9 cellular contexts compared by ENCODE assay signal in the genomic region with DNA sequence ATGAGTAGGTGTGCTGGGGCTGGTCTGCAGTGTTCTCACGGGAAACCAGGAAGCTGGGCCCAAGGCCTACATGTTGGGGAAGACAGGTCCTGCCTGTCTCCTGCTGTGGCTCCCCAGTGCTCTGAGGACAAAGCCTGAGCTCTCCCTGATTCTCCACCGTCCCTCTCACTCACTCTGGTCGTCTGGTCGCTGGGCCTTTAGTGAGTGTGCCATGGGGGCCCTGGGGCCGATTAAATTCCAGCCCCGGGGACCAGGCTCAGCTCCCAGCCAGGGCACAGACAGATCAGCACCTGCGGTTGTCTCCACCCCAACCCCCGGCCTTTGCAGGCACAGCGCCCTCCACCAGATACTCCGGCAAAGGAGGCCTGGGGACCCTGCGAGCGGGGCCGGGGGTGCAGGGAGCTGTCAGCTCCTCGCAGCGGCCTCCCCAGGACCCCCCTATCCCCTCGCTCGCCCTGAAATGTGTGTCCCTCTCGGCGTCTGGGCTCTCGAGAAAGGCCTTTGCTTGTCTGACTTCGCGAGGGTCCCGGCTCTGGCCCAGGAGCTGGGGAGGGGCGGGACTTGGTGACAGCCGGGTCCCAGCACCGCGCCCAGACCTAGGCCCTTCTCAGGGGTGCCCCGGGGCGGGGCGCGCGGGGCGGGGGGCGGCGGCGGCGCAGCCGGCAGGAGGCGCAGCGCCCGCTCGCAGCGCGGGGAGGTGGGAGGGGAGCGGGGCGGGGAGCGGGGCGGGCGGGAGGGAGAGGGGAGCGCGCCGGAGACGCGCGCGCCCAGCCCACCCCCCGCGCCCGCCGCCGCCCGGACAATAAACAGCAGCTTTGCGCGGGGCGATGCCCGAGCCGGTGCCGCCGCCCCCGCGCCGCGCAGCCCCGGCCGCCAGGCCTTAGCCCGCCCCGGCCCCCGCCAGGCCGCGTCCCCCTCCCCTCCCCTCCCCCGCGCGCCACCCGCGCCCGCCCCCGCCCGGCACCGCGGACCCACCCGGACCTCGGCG. TPM values are rescaled to one million over a fixed set of nuclear protein-coding genes. Genes with fewer than 3 reads are reported as not detected.
DNase-seq lines count a peak whose midpoint lies in the region; ATAC-seq and TF ChIP-seq lines count a peak whose summit lies in the region.
"Had no signal": no experiment of that assay in that cellular context is flagged by ENCODE, and none has a peak within 500 bp of the region (broad histone marks: within the 10 kb centered on the region; RNA-seq: fewer than 3 reads in every experiment).

A gene with protein sequence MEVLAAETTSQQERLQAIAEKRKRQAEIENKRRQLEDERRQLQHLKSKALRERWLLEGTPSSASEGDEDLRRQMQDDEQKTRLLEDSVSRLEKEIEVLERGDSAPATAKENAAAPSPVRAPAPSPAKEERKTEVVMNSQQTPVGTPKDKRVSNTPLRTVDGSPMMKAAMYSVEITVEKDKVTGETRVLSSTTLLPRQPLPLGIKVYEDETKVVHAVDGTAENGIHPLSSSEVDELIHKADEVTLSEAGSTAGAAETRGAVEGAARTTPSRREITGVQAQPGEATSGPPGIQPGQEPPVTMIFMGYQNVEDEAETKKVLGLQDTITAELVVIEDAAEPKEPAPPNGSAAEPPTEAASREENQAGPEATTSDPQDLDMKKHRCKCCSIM (plus strand): TSS at position 782 of the 988 bp plus-strand sequence. CDS start 212 bp downstream, outside the sequence.

- H3K36me3 ChIP-seq in ovary: no peaks in the 10 kb centered on the region

- peak in 1 of 3 donors; percentile 6 for TF ChIP-seq CTCF in ovary (IDR thresholded peaks at IDR 0.05)

- no peaks in the 10 kb centered on the region for H3K36me3 Mint-ChIP-seq in activated CD4-positive, alpha-beta T cell treated with anti-CD3 and anti-CD28 coated beads for 36 hours (ENCODE audit: low read depth)

- no peaks in the 10 kb centered on the region for H3K27me3 ChIP-seq in ovary

- H3K4me1 ChIP-seq in ovary (ENCODE audit: insufficient read depth): peaks cover 3% of the 10 kb centered on the region

- CTCF ChIA-PET in activated CD4-positive, alpha-beta T cell treated with anti-CD3 and anti-CD28 coated beads for 36 hours (lab: Charles Lee): interaction anchor here (0.9 to 1.7 kb wide), 2 partner anchors 26 to 29 kb away, joined by 4 read pairs; no protein-coding TSS in a partner anchor

- ATAC-seq in HG02884 (IDR thresholded peaks at IDR 0.05; ENCODE audit: unreplicated experiment): no peak
- ATAC-seq in HG02973 (IDR thresholded peaks at IDR 0.05; ENCODE audit: unreplicated experiment): no peak
- no peak for ATAC-seq in activated CD4-positive, alpha-beta T cell treated with anti-CD3 and anti-CD28 coated beads for 36 hours
- ATAC-seq in HG03280 (IDR thresholded peaks at IDR 0.05; ENCODE audit: unreplicated experiment): no peak
- ATAC-seq: GM12878 had no signal

- in situ Hi-C loops in Caki2 (cut with HindIII; ENCODE audit: low pct_unique_long_range_greater_than_20kb, low sequenced_read_pairs): no loop called here

- no peak for TF ChIP-seq EP300 in ovary (IDR thresholded peaks at IDR 0.05)

- no peak within 1 kb of the TSS for H3K27ac Mint-ChIP-seq in activated CD4-positive, alpha-beta T cell treated with anti-CD3 and anti-CD28 coated beads for 36 hours

- peaks cover 2% of the 10 kb centered on the region for H3K4me1 Mint-ChIP-seq in activated CD4-positive, alpha-beta T cell treated with anti-CD3 and anti-CD28 coated beads for 36 hours

- H3K27me3 Mint-ChIP-seq in activated CD4-positive, alpha-beta T cell treated with anti-CD3 and anti-CD28 coated beads for 36 hours: peaks cover 11% of the 10 kb centered on the region

- no peaks in the 10 kb centered on the region for H3K9me3 Mint-ChIP-seq in activated CD4-positive, alpha-beta T cell treated with anti-CD3 and anti-CD28 coated beads for 36 hours (ENCODE audit: low read depth)

- DNase-seq in Caki2 (ENCODE audit: low read depth) (no peak), RPMI8226 (peak; percentile 33), glomerular endothelial cell (ENCODE audit: extremely low read depth, low read depth, low spot score) (no peak), ovary (peak; percentile 52 to 76 (median 70))
- no peak for DNase-seq in activated CD4-positive, alpha-beta T cell treated with anti-CD3 and anti-CD28 coated beads for 36 hours

- no peaks in the 10 kb centered on the region for H3K9me3 ChIP-seq in ovary

- WGBS in ovary, 3 donors: 5 to 10% (median 9%) methylated on average over 28 to 77 of the region's 93 CpGs

- peak within 1 kb of the TSS; percentile 80 for H3K4me3 ChIP-seq in ovary
- H3K4me3 ChIP-seq: GM12878 had no signal

- peak within 1 kb of the TSS; percentile 93 for H3K27ac ChIP-seq in ovary

- intact Hi-C loops in ovary (cut with DNase I): no loop called here
- intact Hi-C loops in activated CD4-positive, alpha-beta T cell treated with anti-CD3 and anti-CD28 coated beads for 36 hours (cut with DNase I, micrococcal nuclease): no loop called here

- POLR2A ChIA-PET in activated CD4-positive, alpha-beta T cell treated with anti-CD3 and anti-CD28 coated beads for 36 hours (lab: Charles Lee): no interaction called here

- no peak for TF ChIP-seq POLR2A in ovary (IDR thresholded peaks at IDR 0.05)

- no peak within 1 kb of the TSS for H3K4me3 Mint-ChIP-seq in activated CD4-positive, alpha-beta T cell treated with anti-CD3 and anti-CD28 coated beads for 36 hours

RNA-seq across cellular contexts. Expression of the gene that starts here (rescaled TPM):
- 14.1 and 20.5 TPM in 2 replicates for total RNA-seq in Caki2 (2014; rRNA removed; shearing (Covaris generic); ENCODE audit: low replicate concordance)
- total RNA-seq in glomerular endothelial cell (48.9 and 52.8 TPM in 2 replicates), ovary (100 to 1,000 TPM in 5 of 7 donors, 10 to 100 TPM in 2; 36.1 to 169 (median 126) TPM)
- 10 to 100 TPM in 1 of 2 donors, 1 to 10 TPM in 1; 2.9 to 66.9 TPM for polyA plus RNA-seq in ovary
- total RNA-seq in activated CD4-positive, alpha-beta T cell treated with anti-CD3 and anti-CD28 coated beads for 36 hours: under 1 TPM in 1 of 2 experiments, not detected in 1; 0.18 TPM

Comparison
In these comparisons a context has a peak if more than half of its experiments do, and no peak if none do; other contexts are left out.
1. RNA of the gene that starts here (total RNA-seq): 36.1 to 169 TPM in ovary, 48.9 to 52.8 TPM in glomerular endothelial cell and 14.1 to 20.5 TPM in Caki2; 0.18 TPM in activated CD4-positive, alpha-beta T cell treated with anti-CD3 and anti-CD28 coated beads for 36 hours; every median in the first group is over 10 times any median in the second.
2. DNase-seq: peak in RPMI8226 (single experiment) and ovary (5 of 5); none in Caki2 (single experiment), glomerular endothelial cell (single experiment) and activated CD4-positive, alpha-beta T cell treated with anti-CD3 and anti-CD28 coated beads for 36 hours (single experiment).